Comparison of ENCODE assay signal across 22 cellular contexts in the genomic region with DNA sequence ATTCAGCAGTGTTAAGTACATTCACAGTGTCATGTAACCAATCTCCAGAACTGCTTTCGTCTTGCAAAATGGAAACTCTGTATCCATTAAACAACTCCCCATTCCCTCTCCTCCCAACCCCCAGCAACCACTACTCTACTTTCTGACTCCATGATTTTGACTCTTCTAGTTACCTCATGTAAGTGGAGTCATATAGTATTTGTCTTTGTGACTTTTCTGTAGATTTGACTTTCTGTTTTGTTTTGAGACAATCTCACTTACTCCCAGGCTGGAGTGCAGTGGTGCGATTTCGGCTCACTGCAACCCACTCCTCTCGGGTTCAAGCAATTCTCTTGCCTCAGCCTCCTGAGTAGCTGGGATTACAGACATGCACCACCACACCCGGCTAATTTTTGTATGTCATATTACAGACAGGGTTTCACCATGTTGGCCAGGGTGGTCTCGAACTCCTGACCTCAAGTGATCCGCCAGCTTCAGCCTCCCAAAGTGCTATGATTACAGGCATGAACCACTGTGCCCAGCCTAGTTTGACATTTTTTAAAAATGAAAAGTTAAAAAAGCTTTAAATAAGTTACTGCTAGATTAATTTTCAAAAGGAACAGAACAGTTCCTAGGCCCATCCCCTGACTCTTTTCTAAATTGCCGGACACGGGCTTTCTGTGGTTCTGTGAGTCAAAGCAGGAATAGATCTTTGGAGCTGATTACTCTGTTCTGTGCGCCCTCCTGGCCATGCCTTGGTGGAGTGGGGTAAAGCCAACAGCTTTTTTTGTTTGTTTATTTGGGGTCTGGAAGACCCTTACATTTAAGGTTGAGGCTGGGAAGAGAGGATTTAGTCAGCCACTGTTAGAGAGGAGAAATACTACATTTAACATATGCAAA.
"Had no signal": no experiment of that assay in that cellular context is flagged by ENCODE, and none has a peak within 500 bp of the region (broad histone marks: within the 10 kb centered on the region; RNA-seq: fewer than 3 reads in every experiment).

No MANE protein-coding gene starts in this region.

- FAIRE-seq: bronchial epithelial cell, colon, frontal cortex, keratinocyte, TTC549 had no signal

- H3K4me1 ChIP-seq: right lobe of liver, uterus had no signal

- ATAC-seq: activated CD8-positive, alpha-beta T cell treated with anti-CD3 and anti-CD28 coated beads for 36 hours; left cardiac atrium; left ventricle myocardium superior; mucosa of descending colon; right lobe of liver; stimulated activated naive CD8-positive, alpha-beta T cell treated with anti-CD3 and anti-CD28 coated beads, Interleukin-15, amount 100 ng/mL, for 72 hours had no signal

- H3K36me3 ChIP-seq: right lobe of liver, uterus had no signal

- DNase-seq: activated CD4-positive, alpha-beta T cell treated with anti-CD3 and anti-CD28 coated beads, Interleukin-2, amount 50 U/mL, for 1 hour; activated CD8-positive, alpha-beta T cell treated with anti-CD3 and anti-CD28 coated beads for 36 hours; activated naive CD4-positive, alpha-beta T cell; activated T-cell treated with anti-CD3 and anti-CD28 coated beads, Interleukin-2, amount 50 U/mL, for 4 hours; dermis blood vessel endothelial cell; effector CD4-positive, alpha-beta T cell; left cardiac atrium; left ventricle myocardium superior; mucosa of descending colon; right lobe of liver; stimulated activated CD4-positive, alpha-beta T cell treated with anti-CD3 and anti-CD28 coated beads, Interleukin-12 subunit alpha, Interleukin-12 subunit beta, amount 100 ng/mL, for 4 hours; stimulated activated CD4-positive, alpha-beta T cell treated with anti-CD3 and anti-CD28 coated beads, Interleukin-4, amount 100 ng/mL, for 1 hour; stimulated activated naive CD8-positive, alpha-beta T cell treated with anti-CD3 and anti-CD28 coated beads, Interleukin-15, amount 100 ng/mL, for 72 hours; substantia nigra; T-helper 9 cell; uterus had no signal

- H3K4me3 ChIP-seq: mucosa of descending colon, right lobe of liver, uterus had no signal

- H3K9me3 ChIP-seq: mucosa of descending colon, right lobe of liver, uterus had no signal

- H3K27ac ChIP-seq: right lobe of liver, uterus, VCaP had no signal

- H3K27me3 ChIP-seq: right lobe of liver, uterus had no signal
